In the genomic region with DNA sequence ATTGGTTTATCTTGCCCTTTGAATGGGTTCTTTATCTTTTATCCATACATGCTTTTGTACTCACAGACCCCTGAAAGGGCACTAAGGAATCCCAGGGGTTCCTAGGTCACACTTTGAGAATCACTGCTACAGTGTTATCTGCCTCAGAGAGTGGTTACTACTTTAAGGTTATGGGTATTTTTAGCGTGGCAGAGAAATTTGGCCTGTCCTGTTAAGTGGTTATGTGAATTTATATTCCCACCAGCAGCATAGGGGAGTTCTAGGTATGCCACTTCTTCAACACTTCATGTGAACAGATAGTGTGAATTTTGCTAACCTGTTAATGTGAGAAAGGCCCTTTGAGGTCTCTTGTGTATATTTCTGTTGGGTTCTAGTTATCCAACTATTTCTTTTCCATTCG, we compare ENCODE assay signal across 8 cellular contexts.
"Had no signal": no experiment of that assay in that cellular context is flagged by ENCODE, and none has a peak within 500 bp of the region (broad histone marks: within the 10 kb centered on the region; RNA-seq: fewer than 3 reads in every experiment).

No MANE protein-coding gene starts in this region.

- H3K36me3 ChIP-seq: HAP-1 had no signal

- DNase-seq: H7, HFFc6 had no signal

- ATAC-seq: GM23338, HCT116, HepG2 had no signal

- H3K4me2 ChIP-seq: GM23338 had no signal

- H3K9me3 ChIP-seq: HAP-1 had no signal

- H3K27ac ChIP-seq: HL-60 had no signal

- FAIRE-seq: H1, HepG2 had no signal

- H3K4me3 ChIP-seq: GM23338, HAP-1 had no signal

- H3K4me1 ChIP-seq: HAP-1 had no signal

- H2AFZ ChIP-seq: GM23338 had no signal
